1 cellular context compared by ENCODE assay signal in the genomic region with DNA sequence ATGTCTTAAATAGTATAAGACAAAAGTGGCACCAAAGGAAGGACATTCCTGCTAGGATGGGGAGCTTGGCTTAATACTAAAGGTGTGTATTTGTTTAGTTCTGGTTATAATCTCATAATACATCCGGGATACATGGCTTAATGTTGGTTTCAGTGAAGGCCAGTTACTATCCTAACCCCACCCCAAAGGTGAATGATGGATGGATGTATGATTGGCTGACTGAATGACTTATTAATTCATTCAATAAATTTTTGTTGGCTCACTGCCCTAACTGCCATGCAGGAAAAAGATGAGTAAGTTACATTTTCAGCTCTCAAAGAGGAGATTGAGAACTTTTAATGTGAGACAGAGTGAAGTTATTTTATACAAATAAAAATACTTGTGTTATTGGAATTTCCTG.
TF ChIP-seq lines count a peak whose summit lies in the region.

No MANE protein-coding gene starts in this region.

TF ChIP-seq in K562, 482 proteins besides CTCF, POLR2A, EP300 and RAD21:
- TF ChIP-seq ZNF311 (CRISPR knock-in tag; IDR thresholded peaks at IDR 0.05): no peak
